In genomic region chr19:42114412-42114811, GRCh38 we compare ENCODE assay signal across 8 cellular contexts. TPM values are rescaled to one million over a fixed set of nuclear protein-coding genes. Genes with fewer than 3 reads are reported as not detected.
DNase-seq lines count a peak whose midpoint lies in the region; ATAC-seq and TF ChIP-seq lines count a peak whose summit lies in the region.

No MANE protein-coding gene starts in this region.

- H3K4me3 Mint-ChIP-seq in glutamatergic neuron (ENCODE audit: unreplicated experiment) = peak overlapping the region; percentile 81

- DNase-seq in NCI-H510A (lab: John Stamatoyannopoulos, UW) (peak; percentile 86), glutamatergic neuron (peak; percentile 86), amniotic stem cell (lab: John Stamatoyannopoulos, UW) (no peak)
- DNase-seq in NK-92 treated with Interleukin-12 subunit alpha and Interleukin-12 subunit beta, amount 100 ng/mL, for 24 hours (lab: John Stamatoyannopoulos, UW) = no peak
- no peak for DNase-seq in central memory CD4-positive, alpha-beta T cell

- no peak for TF ChIP-seq CTCF in glutamatergic neuron (IDR thresholded peaks at IDR 0.05; ENCODE audit: partially characterized antibody, unreplicated experiment)

- H3K36me3 Mint-ChIP-seq in glutamatergic neuron (ENCODE audit: unreplicated experiment) = no peaks in the 10 kb centered on the region

- peaks cover 13% of the 10 kb centered on the region for H3K27me3 Mint-ChIP-seq in glutamatergic neuron (ENCODE audit: unreplicated experiment)

- peaks cover 2% of the 10 kb centered on the region for H3K9me3 Mint-ChIP-seq in glutamatergic neuron (ENCODE audit: unreplicated experiment)

- H3K27ac Mint-ChIP-seq in glutamatergic neuron (ENCODE audit: unreplicated experiment) = peak overlapping the region; percentile 99

- H3K4me1 Mint-ChIP-seq in glutamatergic neuron (ENCODE audit: low read depth, unreplicated experiment) = peaks cover 35% of the 10 kb centered on the region

- ATAC-seq in GM18511 (IDR thresholded peaks at IDR 0.05; ENCODE audit: unreplicated experiment) = peak; percentile 74
- peak; percentile 58 for ATAC-seq in HG02642 (IDR thresholded peaks at IDR 0.05; ENCODE audit: poor library complexity, unreplicated experiment)
- ATAC-seq in HG03095 (IDR thresholded peaks at IDR 0.05; ENCODE audit: unreplicated experiment) = no peak

RNA-seq across cellular contexts. Expression of gene POU2F2, which starts 17.8 kb away (rescaled TPM):
- total RNA-seq in glutamatergic neuron (ENCODE audit: unreplicated experiment) = 53.4 TPM

RNA-seq across cellular contexts. Expression of gene ZNF574, which starts 38.4 kb away (rescaled TPM):
- 24.1 TPM for total RNA-seq in glutamatergic neuron (ENCODE audit: unreplicated experiment)

RNA-seq across cellular contexts. Expression of gene GRIK5, which starts 44.4 kb away (rescaled TPM):
- total RNA-seq in glutamatergic neuron (ENCODE audit: unreplicated experiment) = 79.1 TPM

Comparison
In these comparisons a context has a peak if more than half of its experiments do, and no peak if none do; other contexts are left out.
1. DNase-seq: peak in NCI-H510A (single experiment) and glutamatergic neuron (single experiment); none in NK-92 treated with Interleukin-12 subunit alpha and Interleukin-12 subunit beta, amount 100 ng/mL, for 24 hours (single experiment), amniotic stem cell (single experiment) and central memory CD4-positive, alpha-beta T cell (single experiment).